ENCODE assay signal across 11 cellular contexts in genomic region chr19:5960005-5961001, GRCh38. TPM values are rescaled to one million over a fixed set of nuclear protein-coding genes. Genes with fewer than 3 reads are reported as not detected.
DNase-seq lines count a peak whose midpoint lies in the region; ATAC-seq lines count a peak whose summit lies in the region.
"Had no signal": no experiment of that assay in that cellular context is flagged by ENCODE, and none has a peak within 500 bp of the region (broad histone marks: within the 10 kb centered on the region; RNA-seq: fewer than 3 reads in every experiment).

No MANE protein-coding gene starts in this region.

- peaks cover 18% of the 10 kb centered on the region for H3K36me3 ChIP-seq in thymus (ENCODE audit: control insufficient read depth, insufficient read depth)

- H3K9me3 ChIP-seq in thymus (ENCODE audit: control insufficient read depth), result no peaks in the 10 kb centered on the region

- H3K4me3 ChIP-seq in thymus (ENCODE audit: low read length), result no peak overlapping the region

- H3K27ac Mint-ChIP-seq in activated CD4-positive, alpha-beta T cell treated with anti-CD3 and anti-CD28 coated beads, Interleukin-2, amount 10 ng/mL, durations not matched to agents 7 days and 5 days, result peak overlapping the region; percentile 100
- peak overlapping the region; percentile 37 to 93 for H3K27ac Mint-ChIP-seq in activated naive CD4-positive, alpha-beta T cell treated with anti-CD3 and anti-CD28 coated beads, Interleukin-2, amount 50 U/mL, for 72 hours

- H3K4me1 Mint-ChIP-seq in activated CD4-positive, alpha-beta T cell treated with anti-CD3 and anti-CD28 coated beads, Interleukin-2, amount 10 ng/mL, durations not matched to agents 7 days and 5 days, result peaks cover 88% of the 10 kb centered on the region

- no peaks in the 10 kb centered on the region for H3K27me3 Mint-ChIP-seq in activated CD4-positive, alpha-beta T cell treated with anti-CD3 and anti-CD28 coated beads, Interleukin-2, amount 10 ng/mL, durations not matched to agents 7 days and 5 days

- no peak for ATAC-seq in activated naive CD4-positive, alpha-beta T cell treated with anti-CD3 and anti-CD28 coated beads, Interleukin-2, amount 50 U/mL, for 72 hours
- no peak for ATAC-seq in HG03565 (IDR thresholded peaks at IDR 0.05; ENCODE audit: unreplicated experiment)

- POLR2A ChIA-PET in activated CD4-positive, alpha-beta T cell treated with anti-CD3 and anti-CD28 coated beads, Interleukin-2, amount 10 ng/mL, durations not matched to agents 7 days and 5 days (lab: Charles Lee), result no interaction called here

- H3K27ac ChIP-seq in layer of hippocampus (ENCODE audit: low read depth, low read length), result peak overlapping the region; percentile 62
- H3K27ac ChIP-seq in thymus (ENCODE audit: low read depth), result peak overlapping the region; percentile 56

- no peak for DNase-seq in activated CD4-positive, alpha-beta T cell treated with anti-CD3 and anti-CD28 coated beads, Interleukin-2, amount 10 ng/mL, durations not matched to agents 7 days and 5 days
- no peak for DNase-seq in activated CD4-positive, alpha-beta T cell treated with anti-CD3 and anti-CD28 coated beads, Interleukin-2, amount 50 U/mL, for 1 hour
- DNase-seq in activated naive CD4-positive, alpha-beta T cell treated with anti-CD3 and anti-CD28 coated beads, Interleukin-2, amount 50 U/mL, for 72 hours (ENCODE audit: low spot score in 2 of 2), result no peak
- DNase-seq in DMS114 treated with DMSO at 0.1 percent for 48 hours (lab: John Stamatoyannopoulos, UW; ENCODE audit: unreplicated experiment) (no peak), NCI-H1048 (lab: John Stamatoyannopoulos, UW) (no peak)
- DNase-seq: activated CD4-positive, alpha-beta T cell treated with anti-CD3 and anti-CD28 coated beads for 48 hours; endodermal cell; NCI-H524 had no signal

- peaks cover 8% of the 10 kb centered on the region for H3K36me3 Mint-ChIP-seq in activated CD4-positive, alpha-beta T cell treated with anti-CD3 and anti-CD28 coated beads, Interleukin-2, amount 10 ng/mL, durations not matched to agents 7 days and 5 days (ENCODE audit: low read depth)
- H3K36me3 Mint-ChIP-seq in activated naive CD4-positive, alpha-beta T cell treated with anti-CD3 and anti-CD28 coated beads, Interleukin-2, amount 50 U/mL, for 72 hours, result peaks cover 0 to 7% of the 10 kb centered on the region in 2 donors

- 94% methylated on average over 18 of the region's 18 CpGs for WGBS in thymus

- no peaks in the 10 kb centered on the region for H3K9me3 Mint-ChIP-seq in activated CD4-positive, alpha-beta T cell treated with anti-CD3 and anti-CD28 coated beads, Interleukin-2, amount 10 ng/mL, durations not matched to agents 7 days and 5 days
- no peaks in the 10 kb centered on the region for H3K9me3 Mint-ChIP-seq in activated naive CD4-positive, alpha-beta T cell treated with anti-CD3 and anti-CD28 coated beads, Interleukin-2, amount 50 U/mL, for 72 hours
- H3K9me3 Mint-ChIP-seq: endodermal cell had no signal

- peaks cover 53% of the 10 kb centered on the region for H3K4me1 ChIP-seq in thymus (ENCODE audit: control insufficient read depth, insufficient read depth, low read length)

- CTCF ChIA-PET in activated CD4-positive, alpha-beta T cell treated with anti-CD3 and anti-CD28 coated beads, Interleukin-2, amount 10 ng/mL, durations not matched to agents 7 days and 5 days (lab: Charles Lee), result interaction anchor here (0.6 to 1.6 kb wide), 3 partner anchors 10 to 185 kb away, joined by 4 to 7 read pairs (median 5); no protein-coding TSS in a partner anchor

- no peaks in the 10 kb centered on the region for H3K27me3 ChIP-seq in layer of hippocampus (ENCODE audit: control insufficient read depth, insufficient read depth, low read length)
- H3K27me3 ChIP-seq in thymus (ENCODE audit: control insufficient read depth, insufficient read depth), result no peaks in the 10 kb centered on the region

- H3K4me3 Mint-ChIP-seq in activated CD4-positive, alpha-beta T cell treated with anti-CD3 and anti-CD28 coated beads, Interleukin-2, amount 10 ng/mL, durations not matched to agents 7 days and 5 days, result peak overlapping the region; percentile 0
- H3K4me3 Mint-ChIP-seq: endodermal cell had no signal

RNA-seq across cellular contexts. Expression of gene RANBP3, which starts 17.6 kb away (rescaled TPM):
- total RNA-seq in activated CD4-positive, alpha-beta T cell treated with anti-CD3 and anti-CD28 coated beads, Interleukin-2, amount 10 ng/mL, durations not matched to agents 7 days and 5 days, result 10 to 100 TPM; 97.4 to 98.0 TPM
- total RNA-seq in activated naive CD4-positive, alpha-beta T cell treated with anti-CD3 and anti-CD28 coated beads, Interleukin-2, amount 50 U/mL, for 72 hours, result 100 to 1,000 TPM in 1 of 2 donors, 10 to 100 TPM in 1; 89.6 to 112 TPM
- 39.0 TPM for polyA plus RNA-seq in thymus

RNA-seq across cellular contexts. Expression of gene CAPS, which starts 46.2 kb away (rescaled TPM):
- total RNA-seq in activated CD4-positive, alpha-beta T cell treated with anti-CD3 and anti-CD28 coated beads, Interleukin-2, amount 10 ng/mL, durations not matched to agents 7 days and 5 days, result 10 to 100 TPM; 17.2 to 21.0 TPM
- total RNA-seq in activated naive CD4-positive, alpha-beta T cell treated with anti-CD3 and anti-CD28 coated beads, Interleukin-2, amount 50 U/mL, for 72 hours, result 1 to 10 TPM; 5.1 to 6.0 TPM
- polyA plus RNA-seq in thymus, result 70.4 TPM

RNA-seq across cellular contexts. Expression of gene VMAC, which starts 55.6 kb away (rescaled TPM):
- 10 to 100 TPM; 11.8 TPM for total RNA-seq in activated CD4-positive, alpha-beta T cell treated with anti-CD3 and anti-CD28 coated beads, Interleukin-2, amount 10 ng/mL, durations not matched to agents 7 days and 5 days
- 1 to 10 TPM; 3.8 to 3.9 TPM for total RNA-seq in activated naive CD4-positive, alpha-beta T cell treated with anti-CD3 and anti-CD28 coated beads, Interleukin-2, amount 50 U/mL, for 72 hours
- polyA plus RNA-seq in thymus, result 10.8 TPM

RNA-seq across cellular contexts. Expression of gene NDUFA11, which starts 56.7 kb away (rescaled TPM):
- total RNA-seq in activated CD4-positive, alpha-beta T cell treated with anti-CD3 and anti-CD28 coated beads, Interleukin-2, amount 10 ng/mL, durations not matched to agents 7 days and 5 days, result 100 to 1,000 TPM; 207 to 233 TPM
- total RNA-seq in activated naive CD4-positive, alpha-beta T cell treated with anti-CD3 and anti-CD28 coated beads, Interleukin-2, amount 50 U/mL, for 72 hours, result 100 to 1,000 TPM; 206 to 224 TPM
- polyA plus RNA-seq in thymus, result 292 TPM
